ENCODE assay signal across 8 cellular contexts in the genomic region with DNA sequence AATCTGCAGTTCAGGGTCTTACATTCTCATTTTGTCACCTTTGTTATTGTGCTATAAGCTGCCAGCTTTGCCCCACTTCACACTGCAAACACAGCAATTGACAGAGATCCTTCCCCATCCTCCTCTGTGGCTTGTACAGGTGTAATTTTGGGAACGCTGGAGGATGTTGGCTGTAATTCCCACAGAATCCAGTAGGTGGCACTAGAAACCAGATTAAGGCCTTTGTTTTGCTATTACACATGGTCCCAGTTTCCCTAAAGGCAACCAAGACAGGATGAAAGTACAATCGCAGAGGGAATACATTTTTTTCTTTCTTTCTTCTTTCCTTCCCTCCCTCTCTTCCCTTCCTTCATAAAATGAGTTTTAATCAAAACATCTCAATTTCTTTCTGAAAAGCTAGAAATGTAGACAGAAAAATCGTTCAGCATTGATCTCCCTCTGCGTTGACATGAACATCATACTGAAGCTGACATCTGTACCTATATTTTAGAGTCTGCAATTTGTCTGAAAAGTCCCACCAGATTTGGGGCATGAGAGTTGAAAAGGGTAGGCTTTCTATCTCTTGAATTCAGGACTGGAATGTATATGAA. TPM values are rescaled to one million over a fixed set of nuclear protein-coding genes. Genes with fewer than 3 reads are reported as not detected.
DNase-seq lines count a peak whose midpoint lies in the region; ATAC-seq and TF ChIP-seq lines count a peak whose summit lies in the region.

No MANE protein-coding gene starts in this region.

- H3K4me1 ChIP-seq in ovary (ENCODE audit: insufficient read depth): no peaks in the 10 kb centered on the region

- H3K4me3 ChIP-seq in AG09309 (ENCODE audit: control insufficient read depth, low read depth, low read length): no peak overlapping the region
- H3K4me3 ChIP-seq in GM06990 (replicated peaks; ENCODE audit: low read depth, low read length): no peak overlapping the region
- no peak overlapping the region for H3K4me3 ChIP-seq in fibroblast of pulmonary artery (replicated peaks; ENCODE audit: low read depth, low read length)
- no peak overlapping the region for H3K4me3 ChIP-seq in ovary

- 37 to 42% (median 40%) methylated on average over 4 of the region's 4 CpGs for WGBS in ovary, 3 donors

- no peaks in the 10 kb centered on the region for H3K36me3 ChIP-seq in GM06990 (ENCODE audit: control insufficient read depth, insufficient read depth, low read length)
- no peaks in the 10 kb centered on the region for H3K36me3 ChIP-seq in ovary

- TF ChIP-seq CTCF in AG09309 (IDR thresholded peaks at IDR 0.05; ENCODE audit: control insufficient read depth, insufficient read depth, low read depth, low read length, missing control alignments) (peak; percentile 84), GM06990 (IDR thresholded peaks at IDR 0.05; ENCODE audit: insufficient read depth, low read length, poor library complexity, severe bottlenecking) (peak; percentile 81), fibroblast of pulmonary artery (IDR thresholded peaks at IDR 0.05; ENCODE audit: low read length, missing control alignments) (peak; percentile 92), ovary (IDR thresholded peaks at IDR 0.05) (peak in 2 of 3 donors; percentile 38 to 61)

- no peaks in the 10 kb centered on the region for H3K27me3 ChIP-seq in GM06990 (replicated peaks; ENCODE audit: control insufficient read depth, insufficient read depth, low read length)
- H3K27me3 ChIP-seq in ovary: no peaks in the 10 kb centered on the region

- no peak overlapping the region for H3K27ac ChIP-seq in ovary

- peak; percentile 81 for ATAC-seq in HG02678 (IDR thresholded peaks at IDR 0.05; ENCODE audit: unreplicated experiment)

- intact Hi-C loops in ovary (cut with DNase I): no loop called here

- DNase-seq in AG09309 (ENCODE audit: low read depth) (peak; percentile 8), GM06990 (ENCODE audit: extremely low read depth, insufficient read length) (no peak), NCI-H2029 treated with DMSO at 0.1 percent for 48 hours (lab: John Stamatoyannopoulos, UW) (peak; percentile 64), fibroblast of pulmonary artery (ENCODE audit: low read depth) (peak; percentile 62), ovary (peak in 1 of 5 donors; percentile 29), UCSD-AML1 (lab: John Stamatoyannopoulos, UW; ENCODE audit: unreplicated experiment) (no peak)
- peak; percentile 4 to 16 for DNase-seq in activated CD4-positive, alpha-beta T cell treated with anti-CD3 and anti-CD28 coated beads, Interleukin-2, amount 50 U/mL, for 4 hours

- no peak for TF ChIP-seq POLR2A in ovary (IDR thresholded peaks at IDR 0.05)

- no peaks in the 10 kb centered on the region for H3K9me3 ChIP-seq in ovary

- TF ChIP-seq EP300 in ovary (IDR thresholded peaks at IDR 0.05): no peak

RNA-seq across cellular contexts. Expression of a gene that starts 21.3 kb away (rescaled TPM):
- total RNA-seq in ovary: under 1 TPM in 2 of 7 donors, not detected in 5; 0.34 to 0.38 TPM
- under 1 TPM; 0.21 to 0.43 TPM for polyA plus RNA-seq in ovary

RNA-seq across cellular contexts. Expression of a gene that starts 48.7 kb away (rescaled TPM):
- not detected for total RNA-seq in ovary
- under 1 TPM in 1 of 2 donors, not detected in 1; 0.12 TPM for polyA plus RNA-seq in ovary

Comparison
In these comparisons a context has a peak if more than half of its experiments do, and no peak if none do; other contexts are left out.
1. DNase-seq: peak in AG09309 (single experiment), NCI-H2029 treated with DMSO at 0.1 percent for 48 hours (single experiment), activated CD4-positive, alpha-beta T cell treated with anti-CD3 and anti-CD28 coated beads, Interleukin-2, amount 50 U/mL, for 4 hours (2 of 2) and fibroblast of pulmonary artery (single experiment); none in GM06990 (single experiment) and UCSD-AML1 (single experiment).
2. Peak in every context shown above with its lines, with median percentiles within 50 percentile points of each other: CTCF ChIP-seq.